Comparison of ENCODE assay signal across 1 cellular context in genomic region chr7:30665043-30665442, GRCh38.
TF ChIP-seq lines count a peak whose summit lies in the region.

No MANE protein-coding gene starts in this region.

TF ChIP-seq in K562, 482 proteins besides CTCF, POLR2A, EP300 and RAD21 (continued from another document):
- TF ChIP-seq PRPF4 (IDR thresholded peaks at IDR 0.05; ENCODE audit: insufficient read depth, low read depth, low read length, poor library complexity, severe bottlenecking): no peak
- TF ChIP-seq ZNF445 (CRISPR knock-in tag; IDR thresholded peaks at IDR 0.05; ENCODE audit: low read depth): no peak
